8 cellular contexts compared by ENCODE assay signal in the genomic region with DNA sequence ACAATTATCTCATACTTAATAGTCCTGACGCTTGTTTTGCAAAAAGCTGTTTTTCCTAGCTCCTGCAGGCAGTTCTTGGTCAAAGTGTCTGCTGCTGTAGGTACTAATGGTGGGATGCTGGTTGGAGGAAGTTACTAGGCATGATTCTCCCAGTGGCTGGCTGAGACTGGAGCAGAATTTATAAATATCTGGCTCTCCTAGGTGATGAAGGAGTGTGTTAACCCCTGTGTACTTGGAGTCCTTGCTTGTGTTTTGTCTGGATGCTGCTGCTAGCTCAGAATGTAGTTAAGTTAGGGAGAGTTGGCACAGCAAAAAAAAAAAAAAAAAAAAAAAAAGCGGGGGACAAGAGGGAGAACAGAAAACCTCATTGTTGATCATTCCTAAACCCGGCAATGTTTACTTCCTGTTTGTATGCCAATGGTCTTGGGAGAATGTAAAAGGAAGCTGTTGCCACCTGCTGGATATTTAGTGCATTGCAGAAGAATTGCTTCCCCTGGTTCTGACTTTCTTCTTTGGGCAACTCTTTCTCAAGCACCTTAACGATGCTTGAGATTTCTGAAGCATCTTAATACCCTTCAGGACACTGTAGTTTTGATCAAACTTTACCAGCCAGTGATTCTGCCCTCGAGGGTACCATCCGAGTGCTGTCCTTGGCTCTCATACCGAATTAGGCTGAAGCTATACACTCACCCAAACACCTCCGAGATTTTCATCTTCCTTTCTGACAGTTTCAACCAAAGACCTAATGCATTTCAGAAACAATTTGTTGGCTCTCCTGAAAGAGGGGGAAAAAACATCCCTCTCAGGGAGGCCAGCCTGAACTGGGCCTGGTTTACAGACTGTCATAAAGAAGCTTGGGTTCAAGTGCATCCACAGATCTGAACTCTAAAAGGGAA.
DNase-seq lines count a peak whose midpoint lies in the region; ATAC-seq lines count a peak whose summit lies in the region.

No MANE protein-coding gene starts in this region.

- ATAC-seq in GM19438 (IDR thresholded peaks at IDR 0.05; ENCODE audit: low read depth, unreplicated experiment) = peak; percentile 78
- ATAC-seq in HG03439 (IDR thresholded peaks at IDR 0.05; ENCODE audit: unreplicated experiment) = peak; percentile 91

- DNase-seq in EL (peak; percentile 70), NCI-H460 (ENCODE audit: extremely low read depth, low read depth) (peak; percentile 75), foreskin melanocyte (peak; percentile 82), non-pigmented ciliary epithelial cell (ENCODE audit: low read depth) (peak; percentile 35)
- DNase-seq in activated T-cell treated with anti-CD3 and anti-CD28 coated beads, Interleukin-2, amount 50 U/mL, for 48 hours = peak; percentile 38 to 60
- DNase-seq in stimulated activated naive CD4-positive, alpha-beta T cell treated with Interleukin-2 at 50 U/mL for 16 hours (lab: John Stamatoyannopoulos, UW) = no peak
